21 cellular contexts compared by ENCODE assay signal in the genomic region with DNA sequence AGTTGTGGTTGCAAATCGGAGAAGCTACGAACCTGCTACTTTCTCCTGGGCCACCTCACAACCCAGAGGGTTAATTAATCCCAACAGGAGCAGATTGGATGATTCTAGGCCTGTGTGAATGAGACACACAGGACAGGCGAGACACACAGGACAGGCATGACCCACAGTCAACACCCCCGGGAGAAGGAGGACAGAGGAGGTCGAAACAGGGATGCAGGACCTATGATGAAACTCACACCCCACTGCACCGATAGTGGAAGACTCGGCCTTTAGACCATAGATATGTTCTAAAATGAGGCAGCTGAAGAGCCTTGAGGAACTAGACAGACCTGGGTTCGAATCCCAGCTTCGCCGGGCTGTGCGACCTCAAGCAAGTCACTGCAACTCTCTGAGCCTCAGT. TPM values are rescaled to one million over a fixed set of nuclear protein-coding genes. Genes with fewer than 3 reads are reported as not detected.
A peak's percentile ranks its signal among the peaks of the same experiment; 100 is the strongest.
DNase-seq lines count a peak whose midpoint lies in the region; ATAC-seq, FAIRE-seq and TF ChIP-seq lines count a peak whose summit lies in the region.
"Had no signal": no experiment of that assay in that cellular context is flagged by ENCODE, and none has a peak within 500 bp of the region (broad histone marks: within the 10 kb centered on the region; RNA-seq: fewer than 3 reads in every experiment).

No MANE protein-coding gene starts in this region.

- peaks cover 32% of the 10 kb centered on the region for H3K4me1 Mint-ChIP-seq in neural progenitor cell
- no peaks in the 10 kb centered on the region for H3K4me1 Mint-ChIP-seq in stimulated activated naive B cell treated with anti-CD40 and anti-IgM and Interleukin-4, amounts not matched to agents 10 μg/mL and 1 μg/mL and 100 μg/mL, for 72 hours
- H3K4me1 Mint-ChIP-seq: CD4-positive, CD25-positive, alpha-beta regulatory T cell; CD8-positive, alpha-beta memory T cell had no signal

- no peaks in the 10 kb centered on the region for H3K9me3 ChIP-seq in K562 (replicated peaks; ENCODE audit: control insufficient read depth, insufficient read depth, low read depth, low read length)
- H3K9me3 ChIP-seq in neural progenitor cell (ENCODE audit: low read depth): no peaks in the 10 kb centered on the region
- H3K9me3 ChIP-seq in upper lobe of right lung: no peaks in the 10 kb centered on the region
- no peaks in the 10 kb centered on the region for H3K9me3 ChIP-seq in aorta (ENCODE audit: control insufficient read depth, low read length)
- H3K9me3 ChIP-seq: BE2C, HAP-1 had no signal

- no peaks in the 10 kb centered on the region; the same call in 1 of the 2 replicates for H4K20me1 ChIP-seq in K562 (replicated peaks; ENCODE audit: control insufficient read depth, insufficient read depth, low read length)
- H4K20me1 ChIP-seq in neural progenitor cell (ENCODE audit: low read depth): no peaks in the 10 kb centered on the region

- H3K9me1 ChIP-seq in K562 (ENCODE audit: control insufficient read depth, insufficient read depth, low read length): no peaks in the 10 kb centered on the region

- CTCF ChIA-PET in K562 (lab: Yijun Ruan, JAX; ENCODE audit: low intra/inter-chr PET ratio): no interaction called here

- H3K79me2 ChIP-seq in K562 (ENCODE audit: control insufficient read depth, insufficient read depth, low read length): no peaks in the 10 kb centered on the region
- H3K79me2 ChIP-seq in neural progenitor cell (ENCODE audit: low read depth): no peaks in the 10 kb centered on the region

- H2AFZ ChIP-seq in K562 (ENCODE audit: low read depth, low read length) (no peak overlapping the region), neural progenitor cell (replicated peaks) (no peak overlapping the region)

- no peaks in the 10 kb centered on the region for H3K36me3 ChIP-seq in K562 (ENCODE audit: control insufficient read depth, insufficient read depth, low read length)
- no peaks in the 10 kb centered on the region for H3K36me3 ChIP-seq in neural progenitor cell
- no peaks in the 10 kb centered on the region for H3K36me3 ChIP-seq in upper lobe of right lung
- no peaks in the 10 kb centered on the region for H3K36me3 ChIP-seq in aorta (ENCODE audit: control insufficient read depth in 1 of 2, insufficient read depth in 2 of 2, low read length in 1 of 2)
- H3K36me3 ChIP-seq: BE2C, HAP-1 had no signal

- H3K4me3 ChIP-seq in K562: no peak overlapping the region
- H3K4me3 ChIP-seq in neural progenitor cell: no peak overlapping the region
- H3K4me3 ChIP-seq in upper lobe of right lung: no peak overlapping the region
- H3K4me3 ChIP-seq in aorta (ENCODE audit: low read length in 2 of 2): no peak overlapping the region
- H3K4me3 ChIP-seq: GM12878, HAP-1 had no signal

- no peaks in the 10 kb centered on the region for H3F3A ChIP-seq in neural progenitor cell (ENCODE audit: low read depth)

- BruUV-seq in K562 (replicated peaks; lab: Mats Ljungman, UMichigan): no TSS peak

- H3K36me3 Mint-ChIP-seq in neural progenitor cell: no peaks in the 10 kb centered on the region
- H3K36me3 Mint-ChIP-seq in stimulated activated naive B cell treated with anti-CD40 and anti-IgM and Interleukin-4, amounts not matched to agents 10 μg/mL and 1 μg/mL and 100 μg/mL, for 72 hours: no peaks in the 10 kb centered on the region
- H3K36me3 Mint-ChIP-seq: CD4-positive, CD25-positive, alpha-beta regulatory T cell; CD8-positive, alpha-beta memory T cell had no signal

- TF ChIP-seq RAD21 in K562 (CRISPR knock-in tag; conservative IDR thresholded peaks at IDR 0.05 in 1 of 2, IDR thresholded peaks at IDR 0.05 in 1 of 2): no peak

- H3K4me1 ChIP-seq in K562 (replicated peaks in 1 of 2; ENCODE audit: control insufficient read depth in 2 of 2, insufficient read depth in 2 of 2, low read length in 2 of 2) (peaks cover 0 to 12% of the 10 kb centered on the region in 2 experiments; a peak in 1 of 5 replicates), neural progenitor cell (peaks cover 33% of the 10 kb centered on the region), upper lobe of right lung (no peaks in the 10 kb centered on the region), aorta (ENCODE audit: control insufficient read depth in 1 of 2, insufficient read depth in 2 of 2, low read length in 2 of 2) (no peaks in the 10 kb centered on the region)
- H3K4me1 ChIP-seq: HAP-1 had no signal

- H3K27me3 Mint-ChIP-seq in neural progenitor cell (ENCODE audit: insufficient read depth, low read depth): peaks cover 5% of the 10 kb centered on the region
- H3K27me3 Mint-ChIP-seq in stimulated activated naive B cell treated with anti-CD40 and anti-IgM and Interleukin-4, amounts not matched to agents 10 μg/mL and 1 μg/mL and 100 μg/mL, for 72 hours: peaks cover 0 to 4% of the 10 kb centered on the region in 2 donors

- H3K27ac ChIP-seq in K562 (ENCODE audit: extremely low read depth, low read depth, low read length) (no peak overlapping the region), neural progenitor cell (no peak overlapping the region), upper lobe of right lung (no peak overlapping the region), aorta (ENCODE audit: low read depth in 1 of 2, low read length in 2 of 2) (no peak overlapping the region)
- H3K27ac ChIP-seq: HL-60 had no signal

- H3K27me3 ChIP-seq in K562 (ENCODE audit: control insufficient read depth in 2 of 2, insufficient read depth in 2 of 2, low read length in 2 of 2) (peaks cover 2 to 51% of the 10 kb centered on the region in 2 experiments; a peak in 4 of 5 replicates), neural progenitor cell (no peaks in the 10 kb centered on the region), upper lobe of right lung (no peaks in the 10 kb centered on the region), aorta (ENCODE audit: control insufficient read depth in 1 of 2, insufficient read depth in 2 of 2, low read length in 1 of 2) (no peaks in the 10 kb centered on the region)
- H3K27me3 ChIP-seq: BE2C had no signal

- H3K9ac ChIP-seq in K562 (ENCODE audit: insufficient read depth in 1 of 2, low read depth in 2 of 2, low read length in 2 of 2) (no peak overlapping the region), neural progenitor cell (no peak overlapping the region)

- no peak for TF ChIP-seq CTCF in GM13976 (IDR thresholded peaks at IDR 0.05; ENCODE audit: borderline replicate concordance, control extremely low read depth, extremely low read depth, insufficient read depth, missing control alignments)
- TF ChIP-seq CTCF in K562 (IDR thresholded peaks at IDR 0.05 in 2 of 3, conservative IDR thresholded peaks at IDR 0.05 in 1 of 3; ENCODE audit: insufficient read depth in 2 of 3, low read depth in 1 of 3, low read length in 3 of 3): no peak
- no peak for TF ChIP-seq CTCF in neural progenitor cell (IDR thresholded peaks at IDR 0.05)
- TF ChIP-seq CTCF in upper lobe of right lung (IDR thresholded peaks at IDR 0.05): no peak

- FAIRE-seq in K562 (lab: Jason Lieb, UNC): no peak
- FAIRE-seq: GM19239, H1 had no signal

- ATAC-seq in K562: no peak
- ATAC-seq in upper lobe of right lung: no peak
- ATAC-seq in stimulated activated naive B cell treated with anti-CD40 and anti-IgM and Interleukin-4, amounts not matched to agents 10 μg/mL and 1 μg/mL and 100 μg/mL, for 72 hours (replicated peaks): no peak
- no peak for ATAC-seq in aorta (ENCODE audit: low FRiP score)
- ATAC-seq: GM12878 had no signal

- no peaks in the 10 kb centered on the region for H3K9me3 Mint-ChIP-seq in neural progenitor cell
- H3K9me3 Mint-ChIP-seq in stimulated activated naive B cell treated with anti-CD40 and anti-IgM and Interleukin-4, amounts not matched to agents 10 μg/mL and 1 μg/mL and 100 μg/mL, for 72 hours: no peaks in the 10 kb centered on the region
- H3K9me3 Mint-ChIP-seq: CD8-positive, alpha-beta memory T cell had no signal

- TF ChIP-seq EP300 in K562 (IDR thresholded peaks at IDR 0.05; ENCODE audit: low read length): no peak

- peak overlapping the region; percentile 11 for H3K27ac Mint-ChIP-seq in neural progenitor cell
- no peak overlapping the region for H3K27ac Mint-ChIP-seq in stimulated activated naive B cell treated with anti-CD40 and anti-IgM and Interleukin-4, amounts not matched to agents 10 μg/mL and 1 μg/mL and 100 μg/mL, for 72 hours
- H3K27ac Mint-ChIP-seq: CD4-positive, CD25-positive, alpha-beta regulatory T cell; CD8-positive, alpha-beta memory T cell had no signal

- intact Hi-C loops in K562 (cut with micrococcal nuclease): no loop called here
- intact Hi-C loops in upper lobe of right lung (cut with DNase I): no loop called here
- intact Hi-C loops in aorta (cut with DNase I): no loop called here

- H3K4me2 ChIP-seq in K562 (ENCODE audit: insufficient read depth, low read length) (no peak overlapping the region), neural progenitor cell (no peak overlapping the region)

- TF ChIP-seq POLR2A in K562 (conservative IDR thresholded peaks at IDR 0.05): no peak

- DNase-seq in GM13976 (ENCODE audit: low spot score) (peak; percentile 15), K562 (ENCODE audit: extremely low read depth in 1 of 4, low spot score in 3 of 4) (no peak), neural progenitor cell (ENCODE audit: low spot score) (no peak), upper lobe of right lung (peak; percentile 23), aorta (no peak)
- no peak for DNase-seq in stimulated activated naive B cell treated with anti-CD40 and anti-IgM and Interleukin-4, amounts not matched to agents 10 μg/mL and 1 μg/mL and 100 μg/mL, for 72 hours
- DNase-seq: BE2C; C1 segment of cervical spinal cord; CD4-positive, CD25-positive, alpha-beta regulatory T cell; COR-L47; DMS 273 treated with DMSO at 0.1 percent for 48 hours; DMS53; DND-41; EL had no signal

- in situ Hi-C loops in GM13976 (cut with MboI; ENCODE audit: low sequenced_read_pairs, unreplicated experiment): no loop called here
- in situ Hi-C loops in K562 (cut with MboI): no loop called here

- no peak overlapping the region for H3K4me3 Mint-ChIP-seq in neural progenitor cell
- H3K4me3 Mint-ChIP-seq in stimulated activated naive B cell treated with anti-CD40 and anti-IgM and Interleukin-4, amounts not matched to agents 10 μg/mL and 1 μg/mL and 100 μg/mL, for 72 hours: no peak overlapping the region
- H3K4me3 Mint-ChIP-seq: CD4-positive, CD25-positive, alpha-beta regulatory T cell; CD8-positive, alpha-beta memory T cell had no signal

- 8% methylated on average over 10 of the region's 11 CpGs for WGBS in K562 (ENCODE audit: insufficient coverage, low coverage, missing lambda C conversion rate)
- WGBS in aorta, 2 donors: 90 to 92% methylated on average over 11 of the region's 11 CpGs

- POLR2A ChIA-PET in K562 (lab: Yijun Ruan, JAX): interaction anchor here (0.5 to 1.6 kb wide), 4 partner anchors 10 to 18 kb away, joined by 3 to 5 read pairs (median 4); no protein-coding TSS in a partner anchor

RNA-seq across cellular contexts. Expression of a gene that starts 11.6 kb away (rescaled TPM):
- not detected in 2 replicates for total RNA-seq in K562 (2011; cell fraction: chromatin; rRNA removed; ENCODE audit: low replicate concordance)
- total RNA-seq in K562 (2011; cell fraction: nucleolus; rRNA removed): not detected in 2 replicates
- total RNA-seq in K562 (2011; cell fraction: nucleoplasm; rRNA removed): not detected in 2 replicates
- total RNA-seq in K562 (2014; rRNA removed) (not detected in 2 replicates), K562 (2014; rRNA removed; fragmentation: Illumina TruSeq; extraction: Trizol) (not detected in 2 replicates), K562 (2015; rRNA removed; fragmentation: Illumina TruSeq; extraction: Trizol) (not detected in 2 replicates), K562 (2021) (0.18 TPM in 1 of 2 replicates, not detected in the other), neural progenitor cell (ENCODE audit: low replicate concordance) (0.97 and 2.0 TPM in 2 replicates), upper lobe of right lung (43.8 TPM), aorta (10 to 100 TPM; 14.7 to 21.1 TPM)
- polyA plus RNA-seq in K562 (2011; rRNA removed) (not detected in 2 replicates), K562 (2014; fragmentation: Illumina TruSeq; extraction: Trizol) (not detected in 2 replicates), K562 (2014; fragmentation: Nextera tagmentation; extraction: Ambion mirVana) (not detected), K562 (2014; rRNA removed) (not detected in 2 replicates), aorta (1 to 10 TPM in 1 of 2 donors, under 1 TPM in 1; 0.26 to 1.4 TPM)
- polyA plus RNA-seq in K562 (2011; cell fraction: cytosol; rRNA removed): 0.01 TPM in 1 of 2 replicates, not detected in the other
- not detected in 2 replicates for polyA plus RNA-seq in K562 (2011; cell fraction: nucleus; rRNA removed)
- 0.11 TPM in 1 of 2 replicates, not detected in the other for polyA plus RNA-seq in K562 (2012)
- not detected in 2 replicates for polyA minus RNA-seq in K562 (2011; rRNA and poly(A)+ RNA removed)
- polyA minus RNA-seq in K562 (2011; cell fraction: cytosol; rRNA and poly(A)+ RNA removed): not detected in 2 replicates
- not detected in 2 replicates for polyA minus RNA-seq in K562 (2011; cell fraction: nucleus; rRNA and poly(A)+ RNA removed)
- total RNA-seq: A172; CD8-positive, alpha-beta memory T cell had no signal

RNA-seq across cellular contexts. Expression of a gene that starts 23.9 kb away (rescaled TPM):
- total RNA-seq in K562 (2011; cell fraction: chromatin; rRNA removed; ENCODE audit: low replicate concordance): 50.8 and 64.7 TPM in 2 replicates
- total RNA-seq in K562 (2011; cell fraction: nucleolus; rRNA removed): 37.6 and 42.7 TPM in 2 replicates
- 58.2 and 69.2 TPM in 2 replicates for total RNA-seq in K562 (2011; cell fraction: nucleoplasm; rRNA removed)
- 92.5 and 136 TPM in 2 replicates for total RNA-seq in K562 (2014; rRNA removed)
- 74.2 and 77.5 TPM in 2 replicates for total RNA-seq in K562 (2014; rRNA removed; fragmentation: Illumina TruSeq; extraction: Trizol)
- total RNA-seq in K562 (2015; rRNA removed; fragmentation: Illumina TruSeq; extraction: Trizol): 75.6 and 77.3 TPM in 2 replicates
- 67.8 and 68.7 TPM in 2 replicates for total RNA-seq in K562 (2021)
- polyA plus RNA-seq in K562 (2011; rRNA removed): 80.9 and 89.6 TPM in 2 replicates
- polyA plus RNA-seq in K562 (2011; cell fraction: cytosol; rRNA removed): 36.5 and 59.5 TPM in 2 replicates
- 120 and 177 TPM in 2 replicates for polyA plus RNA-seq in K562 (2011; cell fraction: nucleus; rRNA removed)
- 76.7 and 87.8 TPM in 2 replicates for polyA plus RNA-seq in K562 (2012)
- 69.4 and 77.7 TPM in 2 replicates for polyA plus RNA-seq in K562 (2014; fragmentation: Illumina TruSeq; extraction: Trizol)
- 10 to 100 TPM; 15.9 to 19.8 TPM for polyA plus RNA-seq in K562 (2014; fragmentation: Nextera tagmentation; extraction: Ambion mirVana)
- polyA plus RNA-seq in K562 (2014; rRNA removed): 84.7 and 86.8 TPM in 2 replicates
- polyA minus RNA-seq in K562 (2011; rRNA and poly(A)+ RNA removed): 65.3 and 73.2 TPM in 2 replicates
- polyA minus RNA-seq in K562 (2011; cell fraction: cytosol; rRNA and poly(A)+ RNA removed): 16.6 and 26.3 TPM in 2 replicates
- polyA minus RNA-seq in K562 (2011; cell fraction: nucleus; rRNA and poly(A)+ RNA removed): 25.0 and 57.6 TPM in 2 replicates
- total RNA-seq in neural progenitor cell (ENCODE audit: low replicate concordance): 78.9 TPM in 2 replicates
- 138 TPM for total RNA-seq in upper lobe of right lung
- total RNA-seq in aorta: 100 to 1,000 TPM; 129 to 144 TPM
- 100 to 1,000 TPM; 261 to 297 TPM for polyA plus RNA-seq in aorta

RNA-seq across cellular contexts. Expression of a gene that starts 25.3 kb away (rescaled TPM):
- 295 and 336 TPM in 2 replicates for total RNA-seq in K562 (2011; cell fraction: chromatin; rRNA removed; ENCODE audit: low replicate concordance)
- 193 and 203 TPM in 2 replicates for total RNA-seq in K562 (2011; cell fraction: nucleolus; rRNA removed)
- 258 and 314 TPM in 2 replicates for total RNA-seq in K562 (2011; cell fraction: nucleoplasm; rRNA removed)
- 167 and 396 TPM in 2 replicates for total RNA-seq in K562 (2014; rRNA removed)
- 64.7 and 66.7 TPM in 2 replicates for total RNA-seq in K562 (2014; rRNA removed; fragmentation: Illumina TruSeq; extraction: Trizol)
- total RNA-seq in K562 (2015; rRNA removed; fragmentation: Illumina TruSeq; extraction: Trizol): 103 and 104 TPM in 2 replicates
- total RNA-seq in K562 (2021): 63.2 and 72.6 TPM in 2 replicates
- 32.1 and 33.7 TPM in 2 replicates for polyA plus RNA-seq in K562 (2011; rRNA removed)
- polyA plus RNA-seq in K562 (2011; cell fraction: cytosol; rRNA removed): 11.9 and 18.3 TPM in 2 replicates
- polyA plus RNA-seq in K562 (2011; cell fraction: nucleus; rRNA removed): 128 and 132 TPM in 2 replicates
- 43.0 and 62.6 TPM in 2 replicates for polyA plus RNA-seq in K562 (2012)
- 54.4 and 56.7 TPM in 2 replicates for polyA plus RNA-seq in K562 (2014; fragmentation: Illumina TruSeq; extraction: Trizol)
- 1 to 10 TPM; 8.9 to 9.9 TPM for polyA plus RNA-seq in K562 (2014; fragmentation: Nextera tagmentation; extraction: Ambion mirVana)
- polyA plus RNA-seq in K562 (2014; rRNA removed): 52.6 and 58.4 TPM in 2 replicates
- polyA minus RNA-seq in K562 (2011; rRNA and poly(A)+ RNA removed): 73.9 and 94.6 TPM in 2 replicates
- polyA minus RNA-seq in K562 (2011; cell fraction: cytosol; rRNA and poly(A)+ RNA removed): 27.6 and 31.6 TPM in 2 replicates
- 152 and 195 TPM in 2 replicates for polyA minus RNA-seq in K562 (2011; cell fraction: nucleus; rRNA and poly(A)+ RNA removed)
- 79.0 and 116 TPM in 2 replicates for total RNA-seq in neural progenitor cell (ENCODE audit: low replicate concordance)
- total RNA-seq in upper lobe of right lung: 44.8 TPM
- 10 to 100 TPM; 49.3 to 51.3 TPM for total RNA-seq in aorta
- polyA plus RNA-seq in aorta: 10 to 100 TPM; 11.5 to 20.6 TPM

RNA-seq across cellular contexts. Expression of a gene that starts 47.4 kb away (rescaled TPM):
- 0.35 and 0.79 TPM in 2 replicates for total RNA-seq in K562 (2011; cell fraction: chromatin; rRNA removed; ENCODE audit: low replicate concordance)
- 1.1 and 1.5 TPM in 2 replicates for total RNA-seq in K562 (2011; cell fraction: nucleolus; rRNA removed)
- total RNA-seq in K562 (2011; cell fraction: nucleoplasm; rRNA removed): 0.59 and 0.69 TPM in 2 replicates
- total RNA-seq in K562 (2014; rRNA removed) (1.7 and 3.4 TPM in 2 replicates), K562 (2014; rRNA removed; fragmentation: Illumina TruSeq; extraction: Trizol) (0.54 and 0.76 TPM in 2 replicates), K562 (2015; rRNA removed; fragmentation: Illumina TruSeq; extraction: Trizol) (10.2 TPM in 2 replicates), K562 (2021) (2.2 and 2.5 TPM in 2 replicates), neural progenitor cell (ENCODE audit: low replicate concordance) (not detected in 2 replicates), upper lobe of right lung (31.9 TPM), aorta (10 to 100 TPM in 1 of 2 donors, 1 to 10 TPM in 1; 8.1 to 13.0 TPM)
- polyA plus RNA-seq in K562 (2011; rRNA removed) (1.4 and 1.6 TPM in 2 replicates), K562 (2014; fragmentation: Illumina TruSeq; extraction: Trizol) (3.3 and 3.9 TPM in 2 replicates), K562 (2014; fragmentation: Nextera tagmentation; extraction: Ambion mirVana) (under 1 TPM; 0.22 to 0.34 TPM), K562 (2014; rRNA removed) (1.2 and 2.8 TPM in 2 replicates), aorta (1 to 10 TPM in 1 of 2 donors, under 1 TPM in 1; 0.87 to 5.4 TPM)
- polyA plus RNA-seq in K562 (2011; cell fraction: cytosol; rRNA removed): 1.9 and 6.8 TPM in 2 replicates
- polyA plus RNA-seq in K562 (2011; cell fraction: nucleus; rRNA removed): 0.60 and 0.92 TPM in 2 replicates
- 9.4 and 9.9 TPM in 2 replicates for polyA plus RNA-seq in K562 (2012)
- 0.48 and 1.1 TPM in 2 replicates for polyA minus RNA-seq in K562 (2011; rRNA and poly(A)+ RNA removed)
- polyA minus RNA-seq in K562 (2011; cell fraction: cytosol; rRNA and poly(A)+ RNA removed): 0.91 and 0.95 TPM in 2 replicates
- 0.27 and 0.44 TPM in 2 replicates for polyA minus RNA-seq in K562 (2011; cell fraction: nucleus; rRNA and poly(A)+ RNA removed)
- total RNA-seq: H1 had no signal

Comparison
In these comparisons a context has a peak if more than half of its experiments do, and no peak if none do; other contexts are left out.
1. DNase-seq: peak in GM13976 (single experiment) and upper lobe of right lung (single experiment); none in K562 (0 of 4), neural progenitor cell (single experiment), stimulated activated naive B cell treated with anti-CD40 and anti-IgM and Interleukin-4, amounts not matched to agents 10 μg/mL and 1 μg/mL and 100 μg/mL, for 72 hours (single experiment) and aorta (0 of 2).